11 cellular contexts compared by ENCODE assay signal in the genomic region with DNA sequence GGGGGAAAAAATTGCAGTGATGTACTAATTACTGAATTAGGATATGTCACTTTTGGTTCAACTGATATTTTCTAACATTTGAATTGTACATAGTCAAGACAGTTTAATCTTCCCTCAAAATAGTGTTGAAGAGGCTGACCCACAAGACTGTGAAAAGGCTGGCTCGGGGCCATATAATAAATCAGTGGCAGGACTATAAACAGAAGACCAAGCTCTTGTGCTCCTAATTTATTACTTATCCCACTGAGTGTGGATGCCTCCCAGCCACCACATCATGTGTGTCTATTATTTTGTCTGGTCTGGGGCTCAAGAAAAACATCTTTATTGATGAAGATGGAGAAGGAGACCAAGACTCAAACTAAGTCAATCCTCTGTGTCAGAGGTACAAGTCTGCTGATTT.
DNase-seq lines count a peak whose midpoint lies in the region; ATAC-seq and TF ChIP-seq lines count a peak whose summit lies in the region.
"Had no signal": no experiment of that assay in that cellular context is flagged by ENCODE, and none has a peak within 500 bp of the region (broad histone marks: within the 10 kb centered on the region; RNA-seq: fewer than 3 reads in every experiment).

No MANE protein-coding gene starts in this region.

- no peak for TF ChIP-seq CTCF in tibial nerve (IDR thresholded peaks at IDR 0.05)
- TF ChIP-seq CTCF in sigmoid colon (IDR thresholded peaks at IDR 0.05) = no peak

- peak in 2 of 3 experiments; percentile 11 to 48 for DNase-seq in NCI-H1417 (lab: John Stamatoyannopoulos, UW)
- no peak for DNase-seq in NCI-H1417 treated with DMSO at 0.1 percent for 48 hours (lab: John Stamatoyannopoulos, UW)
- peak; percentile 20 for DNase-seq in NCI-H2227 (lab: John Stamatoyannopoulos, UW; ENCODE audit: unreplicated experiment)
- DNase-seq in amniotic epithelial cell (ENCODE audit: low read depth) = peak; percentile 3
- DNase-seq in tibial nerve (ENCODE audit: low spot score in 2 of 2) = no peak
- DNase-seq in sigmoid colon = no peak
- DNase-seq in activated naive CD4-positive, alpha-beta T cell treated with anti-CD3 and anti-CD28 coated beads, Interleukin-2, amount 50 U/mL, for 72 hours (ENCODE audit: low spot score in 2 of 2) = no peak
- DNase-seq: Caco-2; CD8-positive, alpha-beta T cell; HCEC 1CT had no signal

- intact Hi-C loops in sigmoid colon (cut with DNase I) = no loop called here

- ATAC-seq in activated naive CD4-positive, alpha-beta T cell treated with anti-CD3 and anti-CD28 coated beads, Interleukin-2, amount 50 U/mL, for 72 hours = no peak
- ATAC-seq: CD8-positive, alpha-beta T cell had no signal

- H3K4me3 ChIP-seq in tibial nerve (no peak overlapping the region), sigmoid colon (no peak overlapping the region)

- WGBS in tibial nerve, 2 donors = 70 to 84% methylated on average over 1 of the region's 1 CpG
- 66 to 84% methylated on average over 1 of the region's 1 CpG for WGBS in sigmoid colon, 2 donors

- TF ChIP-seq POLR2A in tibial nerve (IDR thresholded peaks at IDR 0.05) = no peak
- no peak for TF ChIP-seq POLR2A in sigmoid colon (IDR thresholded peaks at IDR 0.05)

- peaks cover 15 to 19% of the 10 kb centered on the region in 2 donors for H3K36me3 Mint-ChIP-seq in activated naive CD4-positive, alpha-beta T cell treated with anti-CD3 and anti-CD28 coated beads, Interleukin-2, amount 50 U/mL, for 72 hours

- TF ChIP-seq EP300 in tibial nerve (IDR thresholded peaks at IDR 0.05) = no peak
- no peak for TF ChIP-seq EP300 in sigmoid colon (IDR thresholded peaks at IDR 0.05)

- peaks cover 0 to under 1% (median 0%) of the 10 kb centered on the region in 4 donors for H3K4me1 ChIP-seq in tibial nerve
- peaks cover 0 to 20% (median 15%) of the 10 kb centered on the region in 4 donors for H3K4me1 ChIP-seq in sigmoid colon

- peaks cover 6 to 10% of the 10 kb centered on the region in 2 donors for H3K9me3 Mint-ChIP-seq in activated naive CD4-positive, alpha-beta T cell treated with anti-CD3 and anti-CD28 coated beads, Interleukin-2, amount 50 U/mL, for 72 hours

- H3K36me3 ChIP-seq in tibial nerve (no peaks in the 10 kb centered on the region), sigmoid colon (no peaks in the 10 kb centered on the region)

- no peaks in the 10 kb centered on the region for H3K9me3 ChIP-seq in tibial nerve
- no peaks in the 10 kb centered on the region for H3K9me3 ChIP-seq in sigmoid colon

- no peak overlapping the region for H3K27ac ChIP-seq in tibial nerve
- H3K27ac ChIP-seq in sigmoid colon = no peak overlapping the region
- H3K27ac ChIP-seq: 22Rv1 had no signal

- no peaks in the 10 kb centered on the region for H3K27me3 ChIP-seq in tibial nerve
- no peaks in the 10 kb centered on the region for H3K27me3 ChIP-seq in sigmoid colon

- peak overlapping the region in 1 of 2 donors; percentile 24 for H3K27ac Mint-ChIP-seq in activated naive CD4-positive, alpha-beta T cell treated with anti-CD3 and anti-CD28 coated beads, Interleukin-2, amount 50 U/mL, for 72 hours
- H3K27ac Mint-ChIP-seq: CD8-positive, alpha-beta T cell had no signal

Comparison
In these comparisons a context has a peak if more than half of its experiments do, and no peak if none do; other contexts are left out.
1. DNase-seq: peak in NCI-H1417 (2 of 3), NCI-H2227 (single experiment) and amniotic epithelial cell (single experiment); none in NCI-H1417 treated with DMSO at 0.1 percent for 48 hours (single experiment), tibial nerve (0 of 2), sigmoid colon (single experiment) and activated naive CD4-positive, alpha-beta T cell treated with anti-CD3 and anti-CD28 coated beads, Interleukin-2, amount 50 U/mL, for 72 hours (0 of 2).